ENCODE assay signal across 1 cellular context in the genomic region with DNA sequence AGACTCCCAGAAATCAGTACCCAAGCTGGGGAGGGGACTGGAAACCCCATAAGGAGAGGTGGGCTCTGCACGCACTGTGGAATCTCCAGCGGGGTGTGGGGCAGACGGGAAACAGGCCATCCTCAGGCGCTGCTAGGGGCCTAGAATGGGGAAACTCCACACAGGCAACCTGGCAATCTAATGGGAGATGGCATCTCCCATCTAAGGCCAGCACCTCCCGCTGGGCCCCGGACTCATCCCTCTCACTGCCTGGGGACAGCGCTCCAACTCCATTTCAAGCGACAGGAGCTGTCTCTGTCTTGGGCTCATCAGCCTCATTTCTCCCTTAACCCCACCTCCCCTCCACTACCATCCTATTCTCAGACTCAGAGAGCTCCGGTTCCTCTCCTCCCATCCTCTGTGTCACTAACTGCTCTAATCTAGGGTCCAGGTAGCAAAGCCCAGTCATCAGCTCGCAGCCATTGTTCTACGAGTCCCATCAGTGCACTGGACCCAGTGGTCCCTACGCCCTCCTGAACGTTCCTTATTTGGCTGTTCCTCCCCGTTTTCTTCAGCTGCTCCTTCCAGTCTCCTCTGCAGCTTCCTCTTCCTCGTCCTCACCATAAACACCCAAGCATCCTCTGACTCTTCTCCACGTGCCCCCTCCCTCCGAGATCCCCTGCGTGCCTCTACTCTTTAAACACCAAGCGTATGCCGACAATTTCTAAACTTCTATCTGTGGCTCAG.
TF ChIP-seq lines count a peak whose summit lies in the region.

No MANE protein-coding gene starts in this region.

TF ChIP-seq in IMR-90, 13 proteins besides CTCF, POLR2A, EP300 and RAD21:
- TF ChIP-seq USF2 (IDR thresholded peaks at IDR 0.05; ENCODE audit: low read depth, low read length) (no peak), SMC3 (IDR thresholded peaks at IDR 0.05; ENCODE audit: low read depth, low read length) (no peak), RCOR1 (IDR thresholded peaks at IDR 0.05; ENCODE audit: insufficient replicate concordance, low read length) (no peak), RFX5 (IDR thresholded peaks at IDR 0.05; ENCODE audit: low read depth, low read length) (no peak), MAZ (IDR thresholded peaks at IDR 0.05; ENCODE audit: borderline replicate concordance, low read depth, low read length) (no peak), NFE2L2 (IDR thresholded peaks at IDR 0.05; ENCODE audit: low read depth, low read length) (no peak), BHLHE40 (IDR thresholded peaks at IDR 0.05; ENCODE audit: low read depth, low read length) (no peak), MXI1 (IDR thresholded peaks at IDR 0.05; ENCODE audit: borderline replicate concordance, low read depth, low read length) (no peak), MAFK (IDR thresholded peaks at IDR 0.05; ENCODE audit: low read depth, low read length) (no peak), FOS (IDR thresholded peaks at IDR 0.05; ENCODE audit: low read depth, low read length) (no peak), CEBPB (IDR thresholded peaks at IDR 0.05; ENCODE audit: low read depth, low read length) (no peak), CHD1 (IDR thresholded peaks at IDR 0.05; ENCODE audit: low read depth, low read length) (no peak)
- TF ChIP-seq, protein P1, sequence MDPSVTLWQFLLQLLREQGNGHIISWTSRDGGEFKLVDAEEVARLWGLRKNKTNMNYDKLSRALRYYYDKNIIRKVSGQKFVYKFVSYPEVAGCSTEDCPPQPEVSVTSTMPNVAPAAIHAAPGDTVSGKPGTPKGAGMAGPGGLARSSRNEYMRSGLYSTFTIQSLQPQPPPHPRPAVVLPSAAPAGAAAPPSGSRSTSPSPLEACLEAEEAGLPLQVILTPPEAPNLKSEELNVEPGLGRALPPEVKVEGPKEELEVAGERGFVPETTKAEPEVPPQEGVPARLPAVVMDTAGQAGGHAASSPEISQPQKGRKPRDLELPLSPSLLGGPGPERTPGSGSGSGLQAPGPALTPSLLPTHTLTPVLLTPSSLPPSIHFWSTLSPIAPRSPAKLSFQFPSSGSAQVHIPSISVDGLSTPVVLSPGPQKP (IDR thresholded peaks at IDR 0.05; ENCODE audit: borderline replicate concordance, low read depth, low read length): no peak
